8 cellular contexts compared by ENCODE assay signal in the genomic region with DNA sequence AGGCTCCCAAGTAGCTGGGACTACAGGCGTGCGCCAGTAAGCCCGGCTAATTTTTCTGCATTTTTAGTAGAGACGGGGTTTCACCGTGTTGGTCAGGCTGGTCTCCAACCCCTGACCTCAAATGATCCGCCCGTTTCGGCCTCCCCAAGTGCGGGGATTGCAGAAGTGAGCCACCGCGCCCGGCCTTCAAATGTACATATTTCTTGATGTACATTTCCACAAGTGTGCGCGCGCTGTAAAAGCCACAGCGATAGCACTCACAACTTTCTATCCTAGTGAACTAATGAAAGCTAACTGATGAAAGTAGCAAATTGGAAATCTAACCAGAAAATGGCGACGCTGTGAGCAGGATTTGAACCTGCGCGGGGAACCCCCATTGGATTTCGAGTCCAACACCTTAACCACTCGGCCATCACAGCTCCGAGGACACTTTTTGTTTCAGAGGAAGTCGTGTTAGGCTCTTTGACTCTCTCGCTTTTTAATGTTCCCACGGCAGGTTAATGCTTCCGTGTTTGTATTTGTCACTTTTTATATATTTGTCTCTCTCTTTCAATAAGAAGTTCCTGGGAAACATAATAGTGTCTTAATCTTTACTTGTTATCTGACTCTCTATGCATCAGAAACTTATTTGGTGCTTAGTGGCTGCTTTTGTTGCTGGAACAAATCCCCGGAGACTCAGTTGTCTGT.
DNase-seq lines count a peak whose midpoint lies in the region; ATAC-seq, FAIRE-seq and TF ChIP-seq lines count a peak whose summit lies in the region.

No MANE protein-coding gene starts in this region.

- intact Hi-C loops in activated T-helper 2 cell treated with anti-CD3 and anti-CD28 coated beads, Interferon-gamma antibody, Interleukin-2, Interleukin-4, amounts not matched to agents 10 μg/mL and 5 μg/mL and 100 μg/mL, durations not matched to agents 14 hours and 24 hours and 36 hours (cut with micrococcal nuclease), result loop anchor here (5.0 to 10.0 kb wide), 6 partner anchors 80 to 1143 kb away; no protein-coding TSS in a partner anchor
- intact Hi-C loops in stomach (cut with DNase I; ENCODE audit: low total_unique reads), result no loop called here

- H3K9me3 ChIP-seq in stomach, result peaks cover 0 to 26% (median 7%) of the 10 kb centered on the region in 4 donors

- H3K27ac Mint-ChIP-seq in activated T-helper 2 cell treated with anti-CD3 and anti-CD28 coated beads, Interferon-gamma antibody, Interleukin-2, Interleukin-4, amounts not matched to agents 10 μg/mL and 5 μg/mL and 100 μg/mL, durations not matched to agents 14 hours and 24 hours and 36 hours, result no peak overlapping the region

- TF ChIP-seq POLR2A in GM12891 (IDR thresholded peaks at IDR 0.05; ENCODE audit: low read depth, low read length) (no peak), stomach (IDR thresholded peaks at IDR 0.05) (no peak)

- H3K36me3 ChIP-seq in stomach, result no peaks in the 10 kb centered on the region

- FAIRE-seq in GM12891 (lab: Jason Lieb, UNC), result peak; percentile 79

- peaks cover 0 to 33% (median 16%) of the 10 kb centered on the region in 4 donors for H3K4me1 ChIP-seq in stomach

- peaks cover 43% of the 10 kb centered on the region for H3K4me1 Mint-ChIP-seq in activated T-helper 2 cell treated with anti-CD3 and anti-CD28 coated beads, Interferon-gamma antibody, Interleukin-2, Interleukin-4, amounts not matched to agents 10 μg/mL and 5 μg/mL and 100 μg/mL, durations not matched to agents 14 hours and 24 hours and 36 hours (ENCODE audit: low read depth)

- no peak for TF ChIP-seq CTCF in stomach (IDR thresholded peaks at IDR 0.05)

- no peak for TF ChIP-seq EP300 in stomach (IDR thresholded peaks at IDR 0.05)

- peak overlapping the region; percentile 62 for H3K4me3 Mint-ChIP-seq in activated T-helper 2 cell treated with anti-CD3 and anti-CD28 coated beads, Interferon-gamma antibody, Interleukin-2, Interleukin-4, amounts not matched to agents 10 μg/mL and 5 μg/mL and 100 μg/mL, durations not matched to agents 14 hours and 24 hours and 36 hours (ENCODE audit: low read depth)

- peak overlapping the region in 1 of 4 donors; percentile 13 for H3K4me3 ChIP-seq in stomach

- DNase-seq in A172 (ENCODE audit: low spot score), result peak; percentile 72
- no peak for DNase-seq in GM12891 (ENCODE audit: insufficient read length, low spot score)
- DNase-seq in NCI-H2227 (lab: John Stamatoyannopoulos, UW; ENCODE audit: unreplicated experiment), result peak; percentile 83
- peak; percentile 52 for DNase-seq in activated T-helper 2 cell treated with anti-CD3 and anti-CD28 coated beads, Interferon-gamma antibody, Interleukin-2, Interleukin-4, amounts not matched to agents 10 μg/mL and 5 μg/mL and 100 μg/mL, durations not matched to agents 14 hours and 24 hours and 36 hours (ENCODE audit: low spot score)
- peak; percentile 87 for DNase-seq in islet precursor cell
- no peak for DNase-seq in stomach

- peak; percentile 63 for ATAC-seq in HG02678 (IDR thresholded peaks at IDR 0.05; ENCODE audit: unreplicated experiment)
- no peak for ATAC-seq in GM18519 (IDR thresholded peaks at IDR 0.05; ENCODE audit: low FRiP score, unreplicated experiment)

- WGBS in stomach, 5 donors, result 3 to 6% (median 4%) methylated on average over 28 of the region's 28 CpGs

- peaks cover 57% of the 10 kb centered on the region for H3K27me3 Mint-ChIP-seq in activated T-helper 2 cell treated with anti-CD3 and anti-CD28 coated beads, Interferon-gamma antibody, Interleukin-2, Interleukin-4, amounts not matched to agents 10 μg/mL and 5 μg/mL and 100 μg/mL, durations not matched to agents 14 hours and 24 hours and 36 hours (ENCODE audit: low read depth)

- H3K27me3 ChIP-seq in stomach, result peaks cover 11 to 98% (median 76%) of the 10 kb centered on the region in 3 donors

- no peaks in the 10 kb centered on the region for H3K36me3 Mint-ChIP-seq in activated T-helper 2 cell treated with anti-CD3 and anti-CD28 coated beads, Interferon-gamma antibody, Interleukin-2, Interleukin-4, amounts not matched to agents 10 μg/mL and 5 μg/mL and 100 μg/mL, durations not matched to agents 14 hours and 24 hours and 36 hours (ENCODE audit: low read depth)

- peaks cover 4% of the 10 kb centered on the region for H3K9me3 Mint-ChIP-seq in activated T-helper 2 cell treated with anti-CD3 and anti-CD28 coated beads, Interferon-gamma antibody, Interleukin-2, Interleukin-4, amounts not matched to agents 10 μg/mL and 5 μg/mL and 100 μg/mL, durations not matched to agents 14 hours and 24 hours and 36 hours

- no peak overlapping the region for H3K27ac ChIP-seq in stomach

TF ChIP-seq in GM12891, 5 proteins besides CTCF, POLR2A, EP300 and RAD21:
- TF ChIP-seq PAX5 (IDR thresholded peaks at IDR 0.05; ENCODE audit: insufficient read depth, low read length, severe bottlenecking) (no peak), SPI1 (IDR thresholded peaks at IDR 0.05; ENCODE audit: low read depth, low read length) (peak; percentile 46; the same call in 1 of the 2 replicates)
TF ChIP-seq in GM12891: peak in this region for 1.

Comparison
In these comparisons a context has a peak if more than half of its experiments do, and no peak if none do; other contexts are left out.
1. DNase-seq: peak in A172 (single experiment), NCI-H2227 (single experiment), activated T-helper 2 cell treated with anti-CD3 and anti-CD28 coated beads, Interferon-gamma antibody, Interleukin-2, Interleukin-4, amounts not matched to agents 10 μg/mL and 5 μg/mL and 100 μg/mL, durations not matched to agents 14 hours and 24 hours and 36 hours (single experiment) and islet precursor cell (single experiment); none in GM12891 (single experiment) and stomach (single experiment).